Comparison of ENCODE assay signal across 15 cellular contexts in the genomic region with DNA sequence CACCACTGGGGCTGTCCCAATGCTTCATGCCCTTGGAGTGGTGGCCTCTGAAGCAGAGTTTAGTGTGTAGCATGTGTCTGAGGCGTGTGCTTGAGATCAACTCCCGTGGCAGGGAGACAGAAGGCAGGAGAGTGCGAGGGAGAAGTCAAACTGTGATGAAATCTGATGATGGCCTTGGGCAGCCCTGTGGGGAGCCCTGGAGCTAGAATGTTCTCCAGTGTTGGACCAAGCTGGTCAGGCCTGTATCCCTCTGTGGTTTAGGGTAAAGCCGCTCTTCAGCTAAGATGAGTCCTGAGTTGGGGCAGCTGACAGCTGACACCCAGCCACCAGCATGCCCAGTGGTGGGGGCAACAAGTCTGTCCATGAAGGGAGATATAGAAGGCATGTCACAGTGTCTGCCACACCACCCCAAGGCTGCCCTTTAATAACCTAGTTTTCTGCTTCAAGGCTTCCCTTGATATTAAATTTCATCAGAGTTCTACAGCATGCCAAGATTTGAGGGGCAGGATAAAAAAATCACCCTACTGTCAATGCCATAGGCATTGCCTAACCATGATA.
DNase-seq lines count a peak whose midpoint lies in the region; ATAC-seq and TF ChIP-seq lines count a peak whose summit lies in the region.
"Had no signal": no experiment of that assay in that cellular context is flagged by ENCODE, and none has a peak within 500 bp of the region (broad histone marks: within the 10 kb centered on the region; RNA-seq: fewer than 3 reads in every experiment).

No MANE protein-coding gene starts in this region.

- peak overlapping the region; percentile 82 for H3K27ac Mint-ChIP-seq in dendritic cell treated with granulocyte-macrophage colony-stimulating factor and Interleukin-4, amounts not matched to agents 40 ng/mL and 50 ng/mL, for 4 days
- H3K27ac Mint-ChIP-seq: B cell had no signal

- peaks cover 50% of the 10 kb centered on the region for H3K4me1 ChIP-seq in PC-3 (ENCODE audit: insufficient read depth, low read length)
- peaks cover 39% of the 10 kb centered on the region for H3K4me1 ChIP-seq in stomach smooth muscle (ENCODE audit: control insufficient read depth, insufficient read depth, low read length)

- H3K9me3 ChIP-seq in PC-3 (ENCODE audit: low read length) (no peaks in the 10 kb centered on the region), stomach smooth muscle (ENCODE audit: control insufficient read depth in 2 of 2, low read length in 2 of 2) (no peaks in the 10 kb centered on the region)

- no TSS peak for BruUV-seq in PC-3 (replicated peaks; lab: Mats Ljungman, UMichigan)

- no peaks in the 10 kb centered on the region for H3K9me2 ChIP-seq in PC-3 (replicated peaks; ENCODE audit: low read length)

- H3K4me2 ChIP-seq in PC-3 (ENCODE audit: low read length), result peak overlapping the region; percentile 66; the same call in 1 of the 2 replicates

- no peak overlapping the region for H2AFZ ChIP-seq in PC-3 (ENCODE audit: low read length)

- H3K9ac ChIP-seq in PC-3 (ENCODE audit: low read length) (peak overlapping the region; percentile 72), stomach smooth muscle (ENCODE audit: low read length in 2 of 2) (peak overlapping the region in 1 of 2 donors; percentile 29)

- H3K27me3 ChIP-seq in PC-3 (ENCODE audit: low read length), result no peaks in the 10 kb centered on the region
- no peaks in the 10 kb centered on the region for H3K27me3 ChIP-seq in stomach smooth muscle (ENCODE audit: control insufficient read depth in 1 of 2, insufficient read depth in 2 of 2, low read length in 2 of 2)
- H3K27me3 ChIP-seq: cardiac muscle cell had no signal

- H3K36me3 ChIP-seq in PC-3 (ENCODE audit: low read depth, low read length), result no peaks in the 10 kb centered on the region
- H3K36me3 ChIP-seq in stomach smooth muscle (ENCODE audit: control insufficient read depth in 2 of 2, insufficient read depth in 2 of 2, low read length in 2 of 2), result no peaks in the 10 kb centered on the region
- H3K36me3 ChIP-seq: cardiac muscle cell had no signal

- no peaks in the 10 kb centered on the region for H4K20me1 ChIP-seq in PC-3 (ENCODE audit: low read length)

- POLR2A ChIA-PET in PC-3 (lab: Charles Lee; ENCODE audit: unreplicated experiment), result no interaction called here

- no peak overlapping the region for H3K4me3 Mint-ChIP-seq in dendritic cell treated with granulocyte-macrophage colony-stimulating factor and Interleukin-4, amounts not matched to agents 40 ng/mL and 50 ng/mL, for 4 days
- H3K4me3 Mint-ChIP-seq: B cell, neural crest cell had no signal

- CTCF ChIA-PET in PC-3 (lab: Charles Lee), result no interaction called here

- H3K9me3 Mint-ChIP-seq in dendritic cell treated with granulocyte-macrophage colony-stimulating factor and Interleukin-4, amounts not matched to agents 40 ng/mL and 50 ng/mL, for 4 days, result peaks cover 14% of the 10 kb centered on the region
- H3K9me3 Mint-ChIP-seq: neural crest cell had no signal

- peaks cover 2% of the 10 kb centered on the region for H3K27me3 Mint-ChIP-seq in dendritic cell treated with granulocyte-macrophage colony-stimulating factor and Interleukin-4, amounts not matched to agents 40 ng/mL and 50 ng/mL, for 4 days

- DNase-seq in PC-3, result no peak
- DNase-seq in islet precursor cell, result peak; percentile 7
- no peak for DNase-seq in NCI-H2227 (lab: John Stamatoyannopoulos, UW; ENCODE audit: unreplicated experiment)
- no peak for DNase-seq in D341Med (ENCODE audit: low spot score)
- DNase-seq in NCI-H1092 treated with DMSO at 0.1 percent for 48 hours (lab: John Stamatoyannopoulos, UW), result no peak
- DNase-seq: activated naive CD4-positive, alpha-beta T cell treated with anti-CD3 and anti-CD28 coated beads, Interleukin-2, amount 50 U/mL, for 16 hours; effector CD8-positive, alpha-beta T cell; NCI-H1694; retina had no signal

- no peak for ATAC-seq in PC-3

- intact Hi-C loops in PC-3 (cut with micrococcal nuclease), result no loop called here
- intact Hi-C loops in dendritic cell treated with granulocyte-macrophage colony-stimulating factor and Interleukin-4, amounts not matched to agents 40 ng/mL and 50 ng/mL, for 4 days (cut with micrococcal nuclease), result no loop called here

- no peak overlapping the region for H3K4me3 ChIP-seq in PC-3 (ENCODE audit: low read length)
- H3K4me3 ChIP-seq in stomach smooth muscle (ENCODE audit: low read length in 2 of 2), result no peak overlapping the region
- H3K4me3 ChIP-seq: cardiac muscle cell, lung had no signal

- peaks cover 63% of the 10 kb centered on the region for H3K4me1 Mint-ChIP-seq in dendritic cell treated with granulocyte-macrophage colony-stimulating factor and Interleukin-4, amounts not matched to agents 40 ng/mL and 50 ng/mL, for 4 days (ENCODE audit: low read depth)
- H3K4me1 Mint-ChIP-seq: B cell had no signal

- H3F3A ChIP-seq in PC-3 (ENCODE audit: low read length, unreplicated experiment), result no peaks in the 10 kb centered on the region

- no peak for TF ChIP-seq CTCF in PC-3 (conservative IDR thresholded peaks at IDR 0.05; ENCODE audit: low read depth, low read length)

- H3K36me3 Mint-ChIP-seq in dendritic cell treated with granulocyte-macrophage colony-stimulating factor and Interleukin-4, amounts not matched to agents 40 ng/mL and 50 ng/mL, for 4 days (ENCODE audit: low read depth), result no peaks in the 10 kb centered on the region

- H3K27ac ChIP-seq in PC-3 (ENCODE audit: low read length) (peak overlapping the region; percentile 100), stomach smooth muscle (ENCODE audit: low read length) (peak overlapping the region; percentile 86)
- H3K27ac ChIP-seq: cardiac muscle cell had no signal

- no peaks in the 10 kb centered on the region for H3K79me2 ChIP-seq in PC-3 (ENCODE audit: low read length)
